In the genomic region with DNA sequence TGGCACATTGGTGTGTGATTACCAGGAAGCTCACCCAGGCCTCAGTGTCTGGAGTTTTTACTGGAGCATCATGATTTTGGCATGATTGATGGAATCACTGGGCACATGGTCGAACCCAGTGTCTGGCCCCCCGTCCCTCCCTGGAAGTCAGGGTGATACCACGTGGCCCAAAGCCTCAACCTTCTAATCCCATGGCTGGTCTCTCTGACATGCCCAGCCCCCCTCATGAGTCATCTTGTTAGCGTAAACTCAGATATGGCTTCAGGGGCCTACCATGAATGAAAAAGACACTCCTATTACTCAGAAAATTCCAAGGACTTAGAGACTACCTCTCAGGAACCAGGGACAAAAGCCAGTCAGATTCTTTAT, we compare ENCODE assay signal across 9 cellular contexts.
DNase-seq lines count a peak whose midpoint lies in the region; ATAC-seq and TF ChIP-seq lines count a peak whose summit lies in the region.
"Had no signal": no experiment of that assay in that cellular context is flagged by ENCODE, and none has a peak within 500 bp of the region (broad histone marks: within the 10 kb centered on the region; RNA-seq: fewer than 3 reads in every experiment).

No MANE protein-coding gene starts in this region.

- TF ChIP-seq CTCF in Caco-2 (IDR thresholded peaks at IDR 0.05; ENCODE audit: insufficient read depth in 1 of 2, low read depth in 1 of 2, low read length in 1 of 2, severe bottlenecking in 1 of 2, unreplicated experiment in 1 of 2) = no peak
- no peak for TF ChIP-seq CTCF in NB4 (IDR thresholded peaks at IDR 0.05; ENCODE audit: low read depth, low read length)
- no peak for TF ChIP-seq CTCF in neural progenitor cell (IDR thresholded peaks at IDR 0.05)
- no peak for TF ChIP-seq CTCF in MM.1S (IDR thresholded peaks at IDR 0.05; ENCODE audit: low read length)

- H3K4me1 Mint-ChIP-seq in Caco-2 (ENCODE audit: low read depth, unreplicated experiment) = peaks cover 51% of the 10 kb centered on the region
- H3K4me1 Mint-ChIP-seq in neural progenitor cell = peaks cover 69% of the 10 kb centered on the region

- H3K9ac ChIP-seq in neural progenitor cell (no peak overlapping the region), MM.1S (ENCODE audit: low read length) (no peak overlapping the region)

- no peaks in the 10 kb centered on the region for H3K9me3 ChIP-seq in Caco-2
- no peaks in the 10 kb centered on the region for H3K9me3 ChIP-seq in ectodermal cell (ENCODE audit: control insufficient read depth, low read length)
- no peaks in the 10 kb centered on the region for H3K9me3 ChIP-seq in neural progenitor cell (ENCODE audit: low read depth)
- H3K9me3 ChIP-seq in MM.1S (replicated peaks; ENCODE audit: insufficient read depth, low read length) = no peaks in the 10 kb centered on the region

- H3K4me2 ChIP-seq in neural progenitor cell (peak overlapping the region; percentile 69), MM.1S (ENCODE audit: low read depth, low read length) (no peak overlapping the region)

- H3K9me3 Mint-ChIP-seq in Caco-2 (ENCODE audit: unreplicated experiment) (peaks cover 10% of the 10 kb centered on the region), neural progenitor cell (no peaks in the 10 kb centered on the region)

- H3K27me3 Mint-ChIP-seq in Caco-2 (ENCODE audit: insufficient read depth, unreplicated experiment) (no peaks in the 10 kb centered on the region), neural progenitor cell (ENCODE audit: insufficient read depth, low read depth) (peaks cover 10% of the 10 kb centered on the region)

- no peak for ATAC-seq in GM19467 (IDR thresholded peaks at IDR 0.05; ENCODE audit: unreplicated experiment)

- H3K9me2 ChIP-seq in MM.1S (replicated peaks; ENCODE audit: insufficient read depth, low read length) = no peaks in the 10 kb centered on the region

- H3K27me3 ChIP-seq in Caco-2 (replicated peaks; ENCODE audit: control insufficient read depth, insufficient read depth, low read length) = no peaks in the 10 kb centered on the region
- H3K27me3 ChIP-seq in ectodermal cell (ENCODE audit: control insufficient read depth, insufficient read depth, low read length, poor library complexity, severe bottlenecking) = no peaks in the 10 kb centered on the region
- no peaks in the 10 kb centered on the region for H3K27me3 ChIP-seq in neural progenitor cell
- H3K27me3 ChIP-seq in MM.1S (replicated peaks; ENCODE audit: insufficient read depth, low read length) = no peaks in the 10 kb centered on the region

- H3K79me2 ChIP-seq in neural progenitor cell (ENCODE audit: low read depth) = no peaks in the 10 kb centered on the region
- peaks cover 100% of the 10 kb centered on the region for H3K79me2 ChIP-seq in MM.1S (ENCODE audit: low read length)

- H3K4me3 Mint-ChIP-seq in Caco-2 (ENCODE audit: unreplicated experiment) (peak overlapping the region; percentile 59), neural progenitor cell (peak overlapping the region; percentile 37)

- H3K27ac ChIP-seq in ectodermal cell (ENCODE audit: insufficient read depth, low read depth, low read length, poor library complexity, severe bottlenecking) = peak overlapping the region; percentile 74
- H3K27ac ChIP-seq in neural progenitor cell = peak overlapping the region; percentile 78
- no peak overlapping the region for H3K27ac ChIP-seq in MM.1S (ENCODE audit: low read length)
- H3K27ac ChIP-seq: HL-60 had no signal

- H4K20me1 ChIP-seq in neural progenitor cell (ENCODE audit: low read depth) (no peaks in the 10 kb centered on the region), MM.1S (ENCODE audit: insufficient read depth, low read length) (peaks cover 64% of the 10 kb centered on the region)

- H3K4me3 ChIP-seq in Caco-2 (ENCODE audit: low read depth, low read length) (no peak overlapping the region), NB4 (ENCODE audit: low read depth, low read length) (no peak overlapping the region), ectodermal cell (ENCODE audit: insufficient read depth, low read depth, low read length) (no peak overlapping the region), neural progenitor cell (no peak overlapping the region), MM.1S (ENCODE audit: low read length) (no peak overlapping the region)

- peaks cover 5% of the 10 kb centered on the region for H3K36me3 Mint-ChIP-seq in Caco-2 (ENCODE audit: insufficient read depth, unreplicated experiment)
- H3K36me3 Mint-ChIP-seq in neural progenitor cell = no peaks in the 10 kb centered on the region

- H3K36me3 ChIP-seq in Caco-2 (ENCODE audit: control insufficient read depth, insufficient read depth, low read length) (no peaks in the 10 kb centered on the region; the same call in 1 of the 2 replicates), ectodermal cell (ENCODE audit: control insufficient read depth, insufficient read depth, low read length) (no peaks in the 10 kb centered on the region), neural progenitor cell (no peaks in the 10 kb centered on the region), MM.1S (replicated peaks; ENCODE audit: insufficient read depth, low read length) (peaks cover 3% of the 10 kb centered on the region; the same call in 1 of the 2 replicates)

- BruUV-seq in Caco-2 (replicated peaks; lab: Mats Ljungman, UMichigan) = TSS peak; percentile 57

- POLR2A ChIA-PET in Caco-2 (lab: Charles Lee) = no interaction called here

- H3K4me1 ChIP-seq in Caco-2 (peaks cover 51% of the 10 kb centered on the region), ectodermal cell (ENCODE audit: control insufficient read depth, insufficient read depth, low read length) (peaks cover 58% of the 10 kb centered on the region), neural progenitor cell (peaks cover 50% of the 10 kb centered on the region), MM.1S (ENCODE audit: low read length) (peaks cover 22% of the 10 kb centered on the region)

- peak; percentile 74 to 85 for DNase-seq in Caco-2
- DNase-seq in NB4 (ENCODE audit: low read depth) = peak; percentile 43
- DNase-seq in neural progenitor cell (ENCODE audit: low spot score) = no peak
- no peak for DNase-seq in effector CD8-positive, alpha-beta T cell (lab: John Stamatoyannopoulos, UW)
- no peak for DNase-seq in central memory CD4-positive, alpha-beta T cell
- no peak for DNase-seq in MM.1S

- H2AFZ ChIP-seq in neural progenitor cell (replicated peaks) (no peak overlapping the region), MM.1S (ENCODE audit: low read length) (no peak overlapping the region)

- intact Hi-C loops in Caco-2 (cut with micrococcal nuclease; ENCODE audit: unreplicated experiment) = loop anchor here (2.0 to 10.0 kb wide), 4 partner anchors 26 to 109 kb away; a partner anchor contains a TSS

- CTCF ChIA-PET in Caco-2 (lab: Charles Lee) = interaction anchor here (1.0 kb wide), 1 partner anchor 117 kb away, joined by 3 read pairs; no protein-coding TSS in a partner anchor

- H3K27ac Mint-ChIP-seq in Caco-2 (ENCODE audit: unreplicated experiment) (peak overlapping the region; percentile 97), neural progenitor cell (peak overlapping the region; percentile 78)

- peaks cover 36% of the 10 kb centered on the region for H3F3A ChIP-seq in neural progenitor cell (ENCODE audit: low read depth)
- H3F3A ChIP-seq in MM.1S (ENCODE audit: insufficient read depth, low read length) = 0 out of 2 replicates have a peak, but pooled peaks cover 8% of the 10 kb centered on the region

- 51 to 57% methylated on average over 4 of the region's 4 CpGs for WGBS in ectodermal cell, 2 experiments

- TF ChIP-seq POLR2A in NB4 (IDR thresholded peaks at IDR 0.05; ENCODE audit: extremely low read depth, insufficient read length) = no peak

Comparison
In these comparisons a context has a peak if more than half of its experiments do, and no peak if none do; other contexts are left out.
1. DNase-seq: peak in Caco-2 (2 of 2) and NB4 (single experiment); none in neural progenitor cell (single experiment), effector CD8-positive, alpha-beta T cell (single experiment), central memory CD4-positive, alpha-beta T cell (single experiment) and MM.1S (single experiment).